In the genomic region with DNA sequence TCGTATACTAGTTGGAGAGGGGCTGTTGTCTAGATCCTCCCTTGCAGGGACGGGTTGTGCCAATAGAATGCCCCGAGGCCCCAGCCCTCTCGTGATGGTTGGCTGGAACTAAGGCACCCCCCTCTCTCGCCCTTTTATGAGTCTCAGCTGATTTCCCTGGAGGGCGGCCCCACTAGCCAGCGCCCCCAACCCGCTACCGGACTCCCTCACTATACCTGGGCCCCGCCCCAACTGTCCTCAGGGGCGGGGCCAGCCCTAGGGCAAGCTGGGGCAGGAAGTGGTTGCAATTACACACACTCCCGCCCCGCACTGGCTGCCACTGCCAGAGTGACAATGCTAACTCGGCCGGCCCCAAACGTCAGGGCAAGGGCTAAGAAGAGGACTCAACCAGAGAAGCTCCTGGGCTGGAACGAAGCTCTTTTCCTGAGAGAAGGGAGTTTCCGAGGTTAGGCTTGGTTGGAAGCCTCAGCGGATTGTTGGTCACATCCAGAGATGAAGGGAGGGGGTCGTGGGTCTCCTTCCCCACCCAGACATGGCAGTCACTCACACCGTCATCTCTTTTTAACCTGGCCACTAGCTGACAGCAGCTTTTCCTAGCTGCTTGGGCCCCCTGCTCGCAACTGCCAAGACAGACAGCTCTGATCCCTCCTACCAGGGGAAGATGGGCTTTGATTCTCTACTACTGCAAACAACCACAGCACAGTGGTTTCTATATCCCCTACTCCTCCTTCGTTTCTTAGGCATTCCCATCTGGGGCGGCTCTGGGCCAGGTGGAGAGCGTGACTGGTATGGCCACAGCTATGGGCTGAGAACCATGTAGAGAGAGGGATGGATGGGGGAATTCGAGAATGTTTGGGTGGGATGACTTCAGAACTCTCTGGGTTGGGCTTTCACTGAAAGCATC, we compare ENCODE assay signal across 1 cellular context.
TF ChIP-seq lines count a peak whose summit lies in the region.

No MANE protein-coding gene starts in this region.

TF ChIP-seq in HEK293, 187 proteins besides CTCF, POLR2A, EP300 and RAD21 (continued from another document and continues in another):
- TF ChIP-seq ZNF280D (tag by site-specific recombination; IDR thresholded peaks at IDR 0.05), result no peak
- no peak for TF ChIP-seq ZNF202 (tag by site-specific recombination; IDR thresholded peaks at IDR 0.05; ENCODE audit: borderline replicate concordance)
- no peak for TF ChIP-seq ZNF394 (tag by site-specific recombination; IDR thresholded peaks at IDR 0.05; ENCODE audit: borderline replicate concordance)
- TF ChIP-seq, protein P1, sequence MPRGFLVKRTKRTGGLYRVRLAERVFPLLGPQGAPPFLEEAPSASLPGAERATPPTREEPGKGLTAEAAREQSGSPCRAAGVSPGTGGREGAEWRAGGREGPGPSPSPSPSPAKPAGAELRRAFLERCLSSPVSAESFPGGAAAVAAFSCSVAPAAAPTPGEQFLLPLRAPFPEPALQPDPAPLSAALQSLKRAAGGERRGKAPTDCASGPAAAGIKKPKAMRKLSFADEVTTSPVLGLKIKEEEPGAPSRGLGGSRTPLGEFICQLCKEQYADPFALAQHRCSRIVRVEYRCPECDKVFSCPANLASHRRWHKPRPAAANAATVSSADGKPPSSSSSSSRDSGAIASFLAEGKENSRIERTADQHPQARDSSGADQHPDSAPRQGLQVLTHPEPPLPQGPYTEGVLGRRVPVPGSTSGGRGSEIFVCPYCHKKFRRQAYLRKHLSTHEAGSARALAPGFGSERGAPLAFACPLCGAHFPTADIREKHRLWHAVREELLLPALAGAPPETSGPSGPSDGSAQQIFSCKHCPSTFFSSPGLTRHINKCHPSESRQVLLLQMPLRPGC (tag by site-specific recombination; IDR thresholded peaks at IDR 0.05), result no peak
- TF ChIP-seq ZNF623 (tag by site-specific recombination; IDR thresholded peaks at IDR 0.05), result no peak
- TF ChIP-seq, protein P2, sequence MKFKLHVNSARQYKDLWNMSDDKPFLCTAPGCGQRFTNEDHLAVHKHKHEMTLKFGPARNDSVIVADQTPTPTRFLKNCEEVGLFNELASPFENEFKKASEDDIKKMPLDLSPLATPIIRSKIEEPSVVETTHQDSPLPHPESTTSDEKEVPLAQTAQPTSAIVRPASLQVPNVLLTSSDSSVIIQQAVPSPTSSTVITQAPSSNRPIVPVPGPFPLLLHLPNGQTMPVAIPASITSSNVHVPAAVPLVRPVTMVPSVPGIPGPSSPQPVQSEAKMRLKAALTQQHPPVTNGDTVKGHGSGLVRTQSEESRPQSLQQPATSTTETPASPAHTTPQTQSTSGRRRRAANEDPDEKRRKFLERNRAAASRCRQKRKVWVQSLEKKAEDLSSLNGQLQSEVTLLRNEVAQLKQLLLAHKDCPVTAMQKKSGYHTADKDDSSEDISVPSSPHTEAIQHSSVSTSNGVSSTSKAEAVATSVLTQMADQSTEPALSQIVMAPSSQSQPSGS (tag by site-specific recombination; IDR thresholded peaks at IDR 0.05; ENCODE audit: low read depth), result no peak
- no peak for TF ChIP-seq ZNF580 (tag by site-specific recombination; IDR thresholded peaks at IDR 0.05)
- no peak for TF ChIP-seq MEIS1 (CRISPR knock-in tag; IDR thresholded peaks at IDR 0.05; ENCODE audit: borderline replicate concordance)
- no peak for TF ChIP-seq ZNF777 (tag by site-specific recombination; IDR thresholded peaks at IDR 0.05; ENCODE audit: borderline replicate concordance)
- TF ChIP-seq ZNF664 (tag by site-specific recombination; IDR thresholded peaks at IDR 0.05), result no peak
- no peak for TF ChIP-seq ZNF624 (tag by site-specific recombination; IDR thresholded peaks at IDR 0.05)
- TF ChIP-seq ZNF600 (tag by site-specific recombination; IDR thresholded peaks at IDR 0.05), result peak; percentile 32; the same call in 1 of the 2 replicates
- no peak for TF ChIP-seq TSHZ1 (tag by site-specific recombination; IDR thresholded peaks at IDR 0.05; ENCODE audit: borderline replicate concordance)
- TF ChIP-seq ZNF223 (tag by site-specific recombination; IDR thresholded peaks at IDR 0.05), result no peak
- TF ChIP-seq, protein P3, sequence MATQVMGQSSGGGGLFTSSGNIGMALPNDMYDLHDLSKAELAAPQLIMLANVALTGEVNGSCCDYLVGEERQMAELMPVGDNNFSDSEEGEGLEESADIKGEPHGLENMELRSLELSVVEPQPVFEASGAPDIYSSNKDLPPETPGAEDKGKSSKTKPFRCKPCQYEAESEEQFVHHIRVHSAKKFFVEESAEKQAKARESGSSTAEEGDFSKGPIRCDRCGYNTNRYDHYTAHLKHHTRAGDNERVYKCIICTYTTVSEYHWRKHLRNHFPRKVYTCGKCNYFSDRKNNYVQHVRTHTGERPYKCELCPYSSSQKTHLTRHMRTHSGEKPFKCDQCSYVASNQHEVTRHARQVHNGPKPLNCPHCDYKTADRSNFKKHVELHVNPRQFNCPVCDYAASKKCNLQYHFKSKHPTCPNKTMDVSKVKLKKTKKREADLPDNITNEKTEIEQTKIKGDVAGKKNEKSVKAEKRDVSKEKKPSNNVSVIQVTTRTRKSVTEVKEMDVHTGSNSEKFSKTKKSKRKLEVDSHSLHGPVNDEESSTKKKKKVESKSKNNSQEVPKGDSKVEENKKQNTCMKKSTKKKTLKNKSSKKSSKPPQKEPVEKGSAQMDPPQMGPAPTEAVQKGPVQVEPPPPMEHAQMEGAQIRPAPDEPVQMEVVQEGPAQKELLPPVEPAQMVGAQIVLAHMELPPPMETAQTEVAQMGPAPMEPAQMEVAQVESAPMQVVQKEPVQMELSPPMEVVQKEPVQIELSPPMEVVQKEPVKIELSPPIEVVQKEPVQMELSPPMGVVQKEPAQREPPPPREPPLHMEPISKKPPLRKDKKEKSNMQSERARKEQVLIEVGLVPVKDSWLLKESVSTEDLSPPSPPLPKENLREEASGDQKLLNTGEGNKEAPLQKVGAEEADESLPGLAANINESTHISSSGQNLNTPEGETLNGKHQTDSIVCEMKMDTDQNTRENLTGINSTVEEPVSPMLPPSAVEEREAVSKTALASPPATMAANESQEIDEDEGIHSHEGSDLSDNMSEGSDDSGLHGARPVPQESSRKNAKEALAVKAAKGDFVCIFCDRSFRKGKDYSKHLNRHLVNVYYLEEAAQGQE (tag by site-specific recombination; IDR thresholded peaks at IDR 0.05), result no peak
- TF ChIP-seq GLIS2 (tag by site-specific recombination; IDR thresholded peaks at IDR 0.05), result 0 out of 2 replicates have a peak, but pooled peaks have one; percentile 44
- no peak for TF ChIP-seq ZNF449 (tag by site-specific recombination; IDR thresholded peaks at IDR 0.05)
- TF ChIP-seq TRIM28 (IDR thresholded peaks at IDR 0.05; ENCODE audit: borderline replicate concordance, low read length), result no peak
- TF ChIP-seq ZNF169 (tag by site-specific recombination; IDR thresholded peaks at IDR 0.05), result no peak
- no peak for TF ChIP-seq HOXC10 (CRISPR knock-in tag; IDR thresholded peaks at IDR 0.05)
- no peak for TF ChIP-seq ZNF214 (tag by site-specific recombination; IDR thresholded peaks at IDR 0.05; ENCODE audit: borderline replicate concordance)
- TF ChIP-seq, protein P4, sequence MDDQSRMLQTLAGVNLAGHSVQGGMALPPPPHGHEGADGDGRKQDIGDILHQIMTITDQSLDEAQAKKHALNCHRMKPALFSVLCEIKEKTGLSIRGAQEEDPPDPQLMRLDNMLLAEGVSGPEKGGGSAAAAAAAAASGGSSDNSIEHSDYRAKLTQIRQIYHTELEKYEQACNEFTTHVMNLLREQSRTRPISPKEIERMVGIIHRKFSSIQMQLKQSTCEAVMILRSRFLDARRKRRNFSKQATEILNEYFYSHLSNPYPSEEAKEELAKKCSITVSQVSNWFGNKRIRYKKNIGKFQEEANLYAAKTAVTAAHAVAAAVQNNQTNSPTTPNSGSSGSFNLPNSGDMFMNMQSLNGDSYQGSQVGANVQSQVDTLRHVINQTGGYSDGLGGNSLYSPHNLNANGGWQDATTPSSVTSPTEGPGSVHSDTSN (CRISPR knock-in tag; IDR thresholded peaks at IDR 0.05), result no peak
- no peak for TF ChIP-seq ZNF488 (tag by site-specific recombination; IDR thresholded peaks at IDR 0.05)
- no peak for TF ChIP-seq ZSCAN30 (tag by site-specific recombination; IDR thresholded peaks at IDR 0.05)
- TF ChIP-seq, protein P5, sequence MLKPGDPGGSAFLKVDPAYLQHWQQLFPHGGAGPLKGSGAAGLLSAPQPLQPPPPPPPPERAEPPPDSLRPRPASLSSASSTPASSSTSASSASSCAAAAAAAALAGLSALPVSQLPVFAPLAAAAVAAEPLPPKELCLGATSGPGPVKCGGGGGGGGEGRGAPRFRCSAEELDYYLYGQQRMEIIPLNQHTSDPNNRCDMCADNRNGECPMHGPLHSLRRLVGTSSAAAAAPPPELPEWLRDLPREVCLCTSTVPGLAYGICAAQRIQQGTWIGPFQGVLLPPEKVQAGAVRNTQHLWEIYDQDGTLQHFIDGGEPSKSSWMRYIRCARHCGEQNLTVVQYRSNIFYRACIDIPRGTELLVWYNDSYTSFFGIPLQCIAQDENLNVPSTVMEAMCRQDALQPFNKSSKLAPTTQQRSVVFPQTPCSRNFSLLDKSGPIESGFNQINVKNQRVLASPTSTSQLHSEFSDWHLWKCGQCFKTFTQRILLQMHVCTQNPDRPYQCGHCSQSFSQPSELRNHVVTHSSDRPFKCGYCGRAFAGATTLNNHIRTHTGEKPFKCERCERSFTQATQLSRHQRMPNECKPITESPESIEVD (tag by site-specific recombination; IDR thresholded peaks at IDR 0.05), result no peak
- TF ChIP-seq HOXD13 (CRISPR knock-in tag; IDR thresholded peaks at IDR 0.05; ENCODE audit: borderline replicate concordance), result no peak
- TF ChIP-seq ZNF830 (tag by site-specific recombination; IDR thresholded peaks at IDR 0.05; ENCODE audit: low read depth), result no peak
- no peak for TF ChIP-seq ZNF404 (tag by site-specific recombination; IDR thresholded peaks at IDR 0.05)
